Comparison of ENCODE assay signal across 8 cellular contexts in the genomic region with DNA sequence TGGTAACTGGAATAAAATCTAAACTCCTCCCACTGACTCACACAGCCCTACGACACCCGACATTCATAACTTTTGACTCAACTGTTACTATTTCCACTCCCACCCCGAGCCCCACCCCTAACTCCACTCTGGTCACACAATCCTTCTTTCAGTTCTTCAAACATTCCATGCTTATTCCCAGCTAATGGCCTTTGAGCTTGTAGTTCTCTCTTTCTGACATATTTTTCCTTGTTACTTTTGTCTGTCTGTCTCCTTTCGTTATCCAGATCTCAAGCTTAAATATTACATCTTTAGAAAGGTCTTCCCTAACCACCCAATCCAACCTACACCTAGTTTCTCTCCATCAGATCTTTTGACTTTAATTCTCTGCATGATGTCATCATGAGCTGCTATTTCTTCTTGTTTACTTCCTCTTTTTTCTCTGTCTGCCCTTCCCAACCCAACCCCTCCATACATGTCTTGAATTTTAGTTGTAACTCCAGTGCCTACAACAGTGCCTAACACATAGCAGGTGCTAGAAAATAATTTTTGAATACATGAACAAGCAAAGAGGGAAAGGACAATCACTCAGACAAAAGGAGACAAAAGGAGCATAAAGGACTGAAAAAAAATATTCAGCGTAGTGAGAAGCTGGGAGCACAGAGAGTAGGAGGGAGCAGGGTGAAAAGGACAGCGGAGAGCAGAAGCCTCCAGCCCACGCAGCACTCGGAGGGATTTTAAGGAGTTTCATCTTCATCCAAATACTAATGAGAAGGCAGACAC.
DNase-seq lines count a peak whose midpoint lies in the region; ATAC-seq, FAIRE-seq and TF ChIP-seq lines count a peak whose summit lies in the region.

No MANE protein-coding gene starts in this region.

- H3K9me3 ChIP-seq in CD8-positive, alpha-beta T cell (ENCODE audit: low read length): no peaks in the 10 kb centered on the region

- no peaks in the 10 kb centered on the region for H3K9me3 Mint-ChIP-seq in CD8-positive, alpha-beta T cell
- H3K9me3 Mint-ChIP-seq in stimulated activated naive B cell treated with anti-CD40 and anti-IgM and Interleukin-4, amounts not matched to agents 10 μg/mL and 1 μg/mL and 100 μg/mL, for 72 hours: no peaks in the 10 kb centered on the region

- FAIRE-seq in GM19239 (lab: Jason Lieb, UNC): no peak

- in situ Hi-C loops in SK-MEL-5 (cut with HindIII; ENCODE audit: low pct_unique_long_range_greater_than_20kb, low sequenced_read_pairs): no loop called here

- no peaks in the 10 kb centered on the region for H3K27me3 ChIP-seq in CD8-positive, alpha-beta T cell (ENCODE audit: insufficient read depth, low read length)

- POLR2A ChIA-PET in CD8-positive, alpha-beta T cell (lab: Charles Lee): interaction anchor here (1.0 kb wide), 1 partner anchor 9 kb away, joined by 3 read pairs; no protein-coding TSS in a partner anchor

- DNase-seq in CD8-positive, alpha-beta T cell: no peak
- DNase-seq in SK-MEL-5 (ENCODE audit: low read depth, low spot score) (peak; percentile 53), foreskin melanocyte (peak; percentile 11), GM19239 (ENCODE audit: insufficient read length, low spot score) (no peak)
- no peak for DNase-seq in stimulated activated naive B cell treated with anti-CD40 and anti-IgM and Interleukin-4, amounts not matched to agents 10 μg/mL and 1 μg/mL and 100 μg/mL, for 72 hours
- DNase-seq in activated CD4-positive, CD25-positive, alpha-beta regulatory T cell (lab: John Stamatoyannopoulos, UW): no peak

- peak overlapping the region; percentile 43 for H3K27ac ChIP-seq in CD8-positive, alpha-beta T cell (ENCODE audit: low read depth, low read length)

- no peak overlapping the region for H3K4me3 Mint-ChIP-seq in CD8-positive, alpha-beta T cell
- H3K4me3 Mint-ChIP-seq in stimulated activated naive B cell treated with anti-CD40 and anti-IgM and Interleukin-4, amounts not matched to agents 10 μg/mL and 1 μg/mL and 100 μg/mL, for 72 hours: no peak overlapping the region

- ATAC-seq in CD8-positive, alpha-beta T cell: no peak
- peak; percentile 20 for ATAC-seq in HG02678 (IDR thresholded peaks at IDR 0.05; ENCODE audit: unreplicated experiment)
- ATAC-seq in stimulated activated naive B cell treated with anti-CD40 and anti-IgM and Interleukin-4, amounts not matched to agents 10 μg/mL and 1 μg/mL and 100 μg/mL, for 72 hours (replicated peaks): peak; percentile 55 to 58
- no peak for ATAC-seq in HG03095 (IDR thresholded peaks at IDR 0.05; ENCODE audit: unreplicated experiment)

- H3K27ac Mint-ChIP-seq in CD8-positive, alpha-beta T cell: no peak overlapping the region
- H3K27ac Mint-ChIP-seq in stimulated activated naive B cell treated with anti-CD40 and anti-IgM and Interleukin-4, amounts not matched to agents 10 μg/mL and 1 μg/mL and 100 μg/mL, for 72 hours: no peak overlapping the region

- no peaks in the 10 kb centered on the region for H3K36me3 ChIP-seq in CD8-positive, alpha-beta T cell (ENCODE audit: insufficient read depth, low read length)

- TF ChIP-seq CTCF in CD8-positive, alpha-beta T cell (IDR thresholded peaks at IDR 0.05): no peak

- peak overlapping the region; percentile 49 for H3K4me3 ChIP-seq in CD8-positive, alpha-beta T cell (ENCODE audit: low read depth, low read length)

- CTCF ChIA-PET in CD8-positive, alpha-beta T cell (lab: Charles Lee): interaction anchor here (0.9 kb wide), 1 partner anchor 14 kb away, joined by 3 read pairs; no protein-coding TSS in a partner anchor

- H3K4me1 Mint-ChIP-seq in CD8-positive, alpha-beta T cell (ENCODE audit: low read depth): no peaks in the 10 kb centered on the region
- H3K4me1 Mint-ChIP-seq in stimulated activated naive B cell treated with anti-CD40 and anti-IgM and Interleukin-4, amounts not matched to agents 10 μg/mL and 1 μg/mL and 100 μg/mL, for 72 hours: peaks cover 0 to 4% of the 10 kb centered on the region in 2 donors

- H3K4me1 ChIP-seq in CD8-positive, alpha-beta T cell (ENCODE audit: insufficient read depth, low read length): peaks cover 15% of the 10 kb centered on the region

- intact Hi-C loops in CD8-positive, alpha-beta T cell (cut with DNase I, micrococcal nuclease): no loop called here

- no peaks in the 10 kb centered on the region for H3K36me3 Mint-ChIP-seq in CD8-positive, alpha-beta T cell
- no peaks in the 10 kb centered on the region for H3K36me3 Mint-ChIP-seq in stimulated activated naive B cell treated with anti-CD40 and anti-IgM and Interleukin-4, amounts not matched to agents 10 μg/mL and 1 μg/mL and 100 μg/mL, for 72 hours

- H3K27me3 Mint-ChIP-seq in CD8-positive, alpha-beta T cell (ENCODE audit: low read depth): peaks cover 2% of the 10 kb centered on the region
- H3K27me3 Mint-ChIP-seq in stimulated activated naive B cell treated with anti-CD40 and anti-IgM and Interleukin-4, amounts not matched to agents 10 μg/mL and 1 μg/mL and 100 μg/mL, for 72 hours: peaks cover 0 to 3% of the 10 kb centered on the region in 2 donors

Comparison
In these comparisons a context has a peak if more than half of its experiments do, and no peak if none do; other contexts are left out.
1. ATAC-seq: peak in HG02678 (single experiment) and stimulated activated naive B cell treated with anti-CD40 and anti-IgM and Interleukin-4, amounts not matched to agents 10 μg/mL and 1 μg/mL and 100 μg/mL, for 72 hours (2 of 2); none in CD8-positive, alpha-beta T cell (single experiment) and HG03095 (single experiment).
2. DNase-seq: peak in SK-MEL-5 (single experiment) and foreskin melanocyte (single experiment); none in CD8-positive, alpha-beta T cell (0 of 7), stimulated activated naive B cell treated with anti-CD40 and anti-IgM and Interleukin-4, amounts not matched to agents 10 μg/mL and 1 μg/mL and 100 μg/mL, for 72 hours (single experiment), GM19239 (single experiment) and activated CD4-positive, CD25-positive, alpha-beta regulatory T cell (0 of 4).